Comparison of ENCODE assay signal across 1 cellular context in the genomic region with DNA sequence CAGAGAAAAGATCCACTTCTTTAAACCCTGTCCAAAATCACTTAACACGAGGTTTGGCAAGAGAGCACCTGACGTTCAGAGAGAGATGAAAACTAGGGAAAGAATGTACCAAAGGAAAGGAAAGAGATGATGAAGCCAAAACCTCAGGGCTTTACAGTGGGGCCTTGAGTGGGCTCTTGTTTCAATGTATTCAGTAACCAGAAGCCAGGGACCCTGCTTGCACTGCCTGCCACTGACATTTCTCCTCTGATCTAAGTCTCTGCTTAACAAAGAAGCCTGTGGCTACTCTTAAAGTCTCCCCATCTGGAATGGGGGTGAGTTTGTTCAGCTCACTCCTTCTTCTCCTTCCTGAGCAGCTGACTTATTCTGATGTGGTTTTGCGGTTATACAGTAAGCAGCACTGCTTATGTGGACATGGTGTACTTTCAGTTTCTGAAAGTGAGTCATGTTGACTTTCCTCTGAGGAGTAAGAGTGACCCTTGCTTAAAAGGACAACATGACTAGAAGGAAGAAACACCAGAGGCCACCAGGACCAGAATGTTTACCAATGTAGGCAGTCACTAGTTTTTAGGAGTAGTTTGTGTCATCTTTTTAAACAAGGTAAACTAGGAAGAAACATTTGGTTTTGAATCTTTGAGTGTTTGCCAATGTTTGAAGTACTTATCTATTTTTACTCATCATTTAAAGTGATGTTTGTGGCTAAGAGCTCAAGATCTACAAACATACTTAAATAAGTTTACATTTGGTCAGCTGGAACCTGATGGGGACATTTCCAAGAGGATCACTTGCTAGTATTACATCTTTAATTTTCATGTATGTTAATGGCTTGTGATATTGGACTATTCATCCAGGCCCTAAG.
TF ChIP-seq lines count a peak whose summit lies in the region.

No MANE protein-coding gene starts in this region.

TF ChIP-seq in K562, 482 proteins besides CTCF, POLR2A, EP300 and RAD21 (continued from another document and continues in another):
- no peak for TF ChIP-seq RBM34 (IDR thresholded peaks at IDR 0.05; ENCODE audit: borderline replicate concordance, insufficient read depth, low read length)
- no peak for TF ChIP-seq HDAC3 (IDR thresholded peaks at IDR 0.05; ENCODE audit: borderline replicate concordance, partially characterized antibody)
- TF ChIP-seq ZNF165 (CRISPR knock-in tag; IDR thresholded peaks at IDR 0.05; ENCODE audit: borderline replicate concordance) = no peak
- TF ChIP-seq BRD9 (IDR thresholded peaks at IDR 0.05; ENCODE audit: low read depth, partially characterized antibody) = no peak
- no peak for TF ChIP-seq TAF15 (IDR thresholded peaks at IDR 0.05; ENCODE audit: low read depth, low read length)
- no peak for TF ChIP-seq CEBPG (CRISPR knock-in tag; IDR thresholded peaks at IDR 0.05)
- peak in 1 of 2 experiments; percentile 22; a peak in 2 of 4 replicates for TF ChIP-seq CEBPG (tag; conservative IDR thresholded peaks at IDR 0.05 in 1 of 2, IDR thresholded peaks at IDR 0.05 in 1 of 2)
- TF ChIP-seq PTBP1 (IDR thresholded peaks at IDR 0.05; ENCODE audit: low read depth, low read length) = no peak
- peak in 1 of 2 experiments; percentile 45; a peak in 1 of 4 replicates for TF ChIP-seq TBL1XR1 (IDR thresholded peaks at IDR 0.05; ENCODE audit: low read length in 2 of 2)
- TF ChIP-seq SMARCC2 (IDR thresholded peaks at IDR 0.05; ENCODE audit: low read depth) = peak; percentile 73; the same call in 1 of the 2 replicates
- no peak for TF ChIP-seq ETS2 (tag; IDR thresholded peaks at IDR 0.05; ENCODE audit: borderline replicate concordance, poor library complexity, severe bottlenecking)
- no peak for TF ChIP-seq NELFE (IDR thresholded peaks at IDR 0.05; ENCODE audit: insufficient read depth, insufficient read length)
- no peak for TF ChIP-seq POLR2B (IDR thresholded peaks at IDR 0.05; ENCODE audit: low read depth, partially characterized antibody)
- TF ChIP-seq SREBF1 (IDR thresholded peaks at IDR 0.05; ENCODE audit: borderline replicate concordance, low read depth, low read length) = no peak
- peak; percentile 60 for TF ChIP-seq TAF9B (IDR thresholded peaks at IDR 0.05; ENCODE audit: partially characterized antibody)
- no peak for TF ChIP-seq BRCA1 (IDR thresholded peaks at IDR 0.05)
- no peak for TF ChIP-seq BRCA1 (CRISPR knock-in tag; IDR thresholded peaks at IDR 0.05)
- TF ChIP-seq, protein P1, sequence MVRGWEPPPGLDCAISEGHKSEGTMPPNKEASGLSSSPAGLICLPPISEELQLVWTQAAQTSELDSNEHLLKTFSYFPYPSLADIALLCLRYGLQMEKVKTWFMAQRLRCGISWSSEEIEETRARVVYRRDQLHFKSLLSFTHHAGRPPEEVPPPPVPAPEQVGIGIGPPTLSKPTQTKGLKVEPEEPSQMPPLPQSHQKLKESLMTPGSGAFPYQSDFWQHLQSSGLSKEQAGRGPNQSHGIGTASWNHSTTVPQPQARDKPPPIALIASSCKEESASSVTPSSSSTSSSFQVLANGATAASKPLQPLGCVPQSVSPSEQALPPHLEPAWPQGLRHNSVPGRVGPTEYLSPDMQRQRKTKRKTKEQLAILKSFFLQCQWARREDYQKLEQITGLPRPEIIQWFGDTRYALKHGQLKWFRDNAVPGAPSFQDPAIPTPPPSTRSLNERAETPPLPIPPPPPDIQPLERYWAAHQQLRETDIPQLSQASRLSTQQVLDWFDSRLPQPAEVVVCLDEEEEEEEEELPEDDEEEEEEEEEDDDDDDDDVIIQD (CRISPR knock-in tag; IDR thresholded peaks at IDR 0.05) = no peak
- no peak for TF ChIP-seq MYC (IDR thresholded peaks at IDR 0.05; ENCODE audit: low read depth, low read length)
- no peak for TF ChIP-seq MYC (CRISPR knock-in tag; IDR thresholded peaks at IDR 0.05; ENCODE audit: borderline replicate concordance, low read depth)
- no peak for TF ChIP-seq RFX7 (CRISPR knock-in tag; IDR thresholded peaks at IDR 0.05)
- TF ChIP-seq KLF6 (CRISPR knock-in tag; IDR thresholded peaks at IDR 0.05; ENCODE audit: borderline replicate concordance) = no peak
- TF ChIP-seq, protein P2, sequence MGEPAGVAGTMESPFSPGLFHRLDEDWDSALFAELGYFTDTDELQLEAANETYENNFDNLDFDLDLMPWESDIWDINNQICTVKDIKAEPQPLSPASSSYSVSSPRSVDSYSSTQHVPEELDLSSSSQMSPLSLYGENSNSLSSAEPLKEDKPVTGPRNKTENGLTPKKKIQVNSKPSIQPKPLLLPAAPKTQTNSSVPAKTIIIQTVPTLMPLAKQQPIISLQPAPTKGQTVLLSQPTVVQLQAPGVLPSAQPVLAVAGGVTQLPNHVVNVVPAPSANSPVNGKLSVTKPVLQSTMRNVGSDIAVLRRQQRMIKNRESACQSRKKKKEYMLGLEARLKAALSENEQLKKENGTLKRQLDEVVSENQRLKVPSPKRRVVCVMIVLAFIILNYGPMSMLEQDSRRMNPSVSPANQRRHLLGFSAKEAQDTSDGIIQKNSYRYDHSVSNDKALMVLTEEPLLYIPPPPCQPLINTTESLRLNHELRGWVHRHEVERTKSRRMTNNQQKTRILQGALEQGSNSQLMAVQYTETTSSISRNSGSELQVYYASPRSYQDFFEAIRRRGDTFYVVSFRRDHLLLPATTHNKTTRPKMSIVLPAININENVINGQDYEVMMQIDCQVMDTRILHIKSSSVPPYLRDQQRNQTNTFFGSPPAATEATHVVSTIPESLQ (CRISPR knock-in tag; IDR thresholded peaks at IDR 0.05) = no peak
- TF ChIP-seq, protein P3, sequence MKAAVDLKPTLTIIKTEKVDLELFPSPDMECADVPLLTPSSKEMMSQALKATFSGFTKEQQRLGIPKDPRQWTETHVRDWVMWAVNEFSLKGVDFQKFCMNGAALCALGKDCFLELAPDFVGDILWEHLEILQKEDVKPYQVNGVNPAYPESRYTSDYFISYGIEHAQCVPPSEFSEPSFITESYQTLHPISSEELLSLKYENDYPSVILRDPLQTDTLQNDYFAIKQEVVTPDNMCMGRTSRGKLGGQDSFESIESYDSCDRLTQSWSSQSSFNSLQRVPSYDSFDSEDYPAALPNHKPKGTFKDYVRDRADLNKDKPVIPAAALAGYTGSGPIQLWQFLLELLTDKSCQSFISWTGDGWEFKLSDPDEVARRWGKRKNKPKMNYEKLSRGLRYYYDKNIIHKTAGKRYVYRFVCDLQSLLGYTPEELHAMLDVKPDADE (conservative IDR thresholded peaks at IDR 0.05; ENCODE audit: control insufficient read depth, low read depth, low read length) = no peak
- no peak for TF ChIP-seq HNRNPL (IDR thresholded peaks at IDR 0.05; ENCODE audit: low read depth, low read length)
- no peak for TF ChIP-seq SRSF7 (optimal IDR thresholded peaks at IDR 0.05; ENCODE audit: low read depth, low read length)
- no peak for TF ChIP-seq NFIX (CRISPR knock-in tag; IDR thresholded peaks at IDR 0.05; ENCODE audit: low read depth)
- TF ChIP-seq PURB (CRISPR knock-in tag; IDR thresholded peaks at IDR 0.05; ENCODE audit: low read depth) = no peak
- TF ChIP-seq STAT5B (CRISPR knock-in tag; IDR thresholded peaks at IDR 0.05) = no peak
- TF ChIP-seq, protein P4, sequence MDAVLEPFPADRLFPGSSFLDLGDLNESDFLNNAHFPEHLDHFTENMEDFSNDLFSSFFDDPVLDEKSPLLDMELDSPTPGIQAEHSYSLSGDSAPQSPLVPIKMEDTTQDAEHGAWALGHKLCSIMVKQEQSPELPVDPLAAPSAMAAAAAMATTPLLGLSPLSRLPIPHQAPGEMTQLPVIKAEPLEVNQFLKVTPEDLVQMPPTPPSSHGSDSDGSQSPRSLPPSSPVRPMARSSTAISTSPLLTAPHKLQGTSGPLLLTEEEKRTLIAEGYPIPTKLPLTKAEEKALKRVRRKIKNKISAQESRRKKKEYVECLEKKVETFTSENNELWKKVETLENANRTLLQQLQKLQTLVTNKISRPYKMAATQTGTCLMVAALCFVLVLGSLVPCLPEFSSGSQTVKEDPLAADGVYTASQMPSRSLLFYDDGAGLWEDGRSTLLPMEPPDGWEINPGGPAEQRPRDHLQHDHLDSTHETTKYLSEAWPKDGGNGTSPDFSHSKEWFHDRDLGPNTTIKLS (IDR thresholded peaks at IDR 0.05; ENCODE audit: borderline replicate concordance, low read depth) = no peak; the same call in 1 of the 2 replicates
- no peak for TF ChIP-seq ZNF354B (CRISPR knock-in tag; IDR thresholded peaks at IDR 0.05)
- no peak for TF ChIP-seq NR2C2 (CRISPR knock-in tag; IDR thresholded peaks at IDR 0.05)
- TF ChIP-seq NR2C2 (tag; IDR thresholded peaks at IDR 0.05) = peak; percentile 84
- no peak for TF ChIP-seq ZZZ3 (IDR thresholded peaks at IDR 0.05)
- no peak for TF ChIP-seq SIRT6 (IDR thresholded peaks at IDR 0.05; ENCODE audit: low read depth, low read length)
- no peak for TF ChIP-seq PTTG1 (tag; IDR thresholded peaks at IDR 0.05; ENCODE audit: low read depth)
- no peak for TF ChIP-seq ZFX (CRISPR knock-in tag; IDR thresholded peaks at IDR 0.05)
- peak; percentile 81 for TF ChIP-seq TEAD4 (IDR thresholded peaks at IDR 0.05; ENCODE audit: low read length)
- no peak for TF ChIP-seq TEAD4 (CRISPR knock-in tag; IDR thresholded peaks at IDR 0.05; ENCODE audit: borderline replicate concordance)
- TF ChIP-seq ESRRB (CRISPR knock-in tag; IDR thresholded peaks at IDR 0.05; ENCODE audit: borderline replicate concordance) = no peak
- TF ChIP-seq ZNF507 (tag; conservative IDR thresholded peaks at IDR 0.05) = no peak
- TF ChIP-seq, protein P5, sequence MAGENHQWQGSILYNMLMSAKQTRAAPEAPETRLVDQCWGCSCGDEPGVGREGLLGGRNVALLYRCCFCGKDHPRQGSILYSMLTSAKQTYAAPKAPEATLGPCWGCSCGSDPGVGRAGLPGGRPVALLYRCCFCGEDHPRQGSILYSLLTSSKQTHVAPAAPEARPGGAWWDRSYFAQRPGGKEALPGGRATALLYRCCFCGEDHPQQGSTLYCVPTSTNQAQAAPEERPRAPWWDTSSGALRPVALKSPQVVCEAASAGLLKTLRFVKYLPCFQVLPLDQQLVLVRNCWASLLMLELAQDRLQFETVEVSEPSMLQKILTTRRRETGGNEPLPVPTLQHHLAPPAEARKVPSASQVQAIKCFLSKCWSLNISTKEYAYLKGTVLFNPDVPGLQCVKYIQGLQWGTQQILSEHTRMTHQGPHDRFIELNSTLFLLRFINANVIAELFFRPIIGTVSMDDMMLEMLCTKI (IDR thresholded peaks at IDR 0.05; ENCODE audit: partially characterized antibody) = no peak
- TF ChIP-seq, protein P6, sequence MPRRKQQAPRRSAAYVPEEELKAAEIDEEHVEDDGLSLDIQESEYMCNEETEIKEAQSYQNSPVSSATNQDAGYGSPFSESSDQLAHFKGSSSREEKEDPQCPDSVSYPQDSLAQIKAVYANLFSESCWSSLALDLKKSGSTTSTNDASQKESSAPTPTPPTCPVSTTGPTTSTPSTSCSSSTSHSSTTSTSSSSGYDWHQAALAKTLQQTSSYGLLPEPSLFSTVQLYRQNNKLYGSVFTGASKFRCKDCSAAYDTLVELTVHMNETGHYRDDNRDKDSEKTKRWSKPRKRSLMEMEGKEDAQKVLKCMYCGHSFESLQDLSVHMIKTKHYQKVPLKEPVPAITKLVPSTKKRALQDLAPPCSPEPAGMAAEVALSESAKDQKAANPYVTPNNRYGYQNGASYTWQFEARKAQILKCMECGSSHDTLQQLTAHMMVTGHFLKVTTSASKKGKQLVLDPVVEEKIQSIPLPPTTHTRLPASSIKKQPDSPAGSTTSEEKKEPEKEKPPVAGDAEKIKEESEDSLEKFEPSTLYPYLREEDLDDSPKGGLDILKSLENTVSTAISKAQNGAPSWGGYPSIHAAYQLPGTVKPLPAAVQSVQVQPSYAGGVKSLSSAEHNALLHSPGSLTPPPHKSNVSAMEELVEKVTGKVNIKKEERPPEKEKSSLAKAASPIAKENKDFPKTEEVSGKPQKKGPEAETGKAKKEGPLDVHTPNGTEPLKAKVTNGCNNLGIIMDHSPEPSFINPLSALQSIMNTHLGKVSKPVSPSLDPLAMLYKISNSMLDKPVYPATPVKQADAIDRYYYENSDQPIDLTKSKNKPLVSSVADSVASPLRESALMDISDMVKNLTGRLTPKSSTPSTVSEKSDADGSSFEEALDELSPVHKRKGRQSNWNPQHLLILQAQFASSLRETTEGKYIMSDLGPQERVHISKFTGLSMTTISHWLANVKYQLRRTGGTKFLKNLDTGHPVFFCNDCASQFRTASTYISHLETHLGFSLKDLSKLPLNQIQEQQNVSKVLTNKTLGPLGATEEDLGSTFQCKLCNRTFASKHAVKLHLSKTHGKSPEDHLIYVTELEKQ (CRISPR knock-in tag; IDR thresholded peaks at IDR 0.05) = no peak
- TF ChIP-seq ZKSCAN8 (CRISPR knock-in tag; IDR thresholded peaks at IDR 0.05) = peak; percentile 66; the same call in 1 of the 2 replicates
- TF ChIP-seq CBX5 (IDR thresholded peaks at IDR 0.05; ENCODE audit: borderline replicate concordance, low read depth) = no peak
- no peak for TF ChIP-seq TAF7 (tag; IDR thresholded peaks at IDR 0.05)
- TF ChIP-seq ZNF699 (CRISPR knock-in tag; IDR thresholded peaks at IDR 0.05; ENCODE audit: insufficient replicate concordance) = no peak
- peak; percentile 74; the same call in 1 of the 2 replicates for TF ChIP-seq BACH1 (tag; IDR thresholded peaks at IDR 0.05)
- TF ChIP-seq ZNF263 (CRISPR knock-in tag; IDR thresholded peaks at IDR 0.05; ENCODE audit: borderline replicate concordance) = no peak
- TF ChIP-seq LARP7 (IDR thresholded peaks at IDR 0.05) = no peak
- TF ChIP-seq SMAD1 (IDR thresholded peaks at IDR 0.05; ENCODE audit: low read depth, low read length, partially characterized antibody) = no peak
- TF ChIP-seq RBBP5 (IDR thresholded peaks at IDR 0.05; ENCODE audit: borderline replicate concordance, insufficient read depth, low read length, poor library complexity, severe bottlenecking) = no peak
- TF ChIP-seq RBM15 (IDR thresholded peaks at IDR 0.05; ENCODE audit: insufficient read depth, low read length) = no peak
- TF ChIP-seq RB1 (IDR thresholded peaks at IDR 0.05; ENCODE audit: low read depth) = no peak
- no peak for TF ChIP-seq GTF2F1 (IDR thresholded peaks at IDR 0.05; ENCODE audit: low read depth, low read length)
- TF ChIP-seq IFI16 (CRISPR knock-in tag; IDR thresholded peaks at IDR 0.05) = no peak
- TF ChIP-seq, protein P7, sequence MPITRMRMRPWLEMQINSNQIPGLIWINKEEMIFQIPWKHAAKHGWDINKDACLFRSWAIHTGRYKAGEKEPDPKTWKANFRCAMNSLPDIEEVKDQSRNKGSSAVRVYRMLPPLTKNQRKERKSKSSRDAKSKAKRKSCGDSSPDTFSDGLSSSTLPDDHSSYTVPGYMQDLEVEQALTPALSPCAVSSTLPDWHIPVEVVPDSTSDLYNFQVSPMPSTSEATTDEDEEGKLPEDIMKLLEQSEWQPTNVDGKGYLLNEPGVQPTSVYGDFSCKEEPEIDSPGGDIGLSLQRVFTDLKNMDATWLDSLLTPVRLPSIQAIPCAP (CRISPR knock-in tag; IDR thresholded peaks at IDR 0.05; ENCODE audit: borderline replicate concordance) = no peak
- no peak for TF ChIP-seq TEAD2 (tag; IDR thresholded peaks at IDR 0.05)
- TF ChIP-seq RBM25 (IDR thresholded peaks at IDR 0.05; ENCODE audit: low read depth, low read length, severe bottlenecking) = no peak
- no peak for TF ChIP-seq CBX1 (IDR thresholded peaks at IDR 0.05; ENCODE audit: low read depth)
- TF ChIP-seq ZBTB8A (IDR thresholded peaks at IDR 0.05; ENCODE audit: partially characterized antibody) = no peak
- TF ChIP-seq, protein P8, sequence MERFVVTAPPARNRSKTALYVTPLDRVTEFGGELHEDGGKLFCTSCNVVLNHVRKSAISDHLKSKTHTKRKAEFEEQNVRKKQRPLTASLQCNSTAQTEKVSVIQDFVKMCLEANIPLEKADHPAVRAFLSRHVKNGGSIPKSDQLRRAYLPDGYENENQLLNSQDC (CRISPR knock-in tag; IDR thresholded peaks at IDR 0.05) = no peak
- TF ChIP-seq ELF4 (CRISPR knock-in tag; IDR thresholded peaks at IDR 0.05) = no peak
- TF ChIP-seq SMARCE1 (IDR thresholded peaks at IDR 0.05) = peak; percentile 92
- TF ChIP-seq FOXJ2 (tag; IDR thresholded peaks at IDR 0.05) = no peak
- no peak for TF ChIP-seq CHCHD3 (CRISPR knock-in tag; IDR thresholded peaks at IDR 0.05)
